Comparison of ENCODE assay signal across 17 cellular contexts in genomic region chr15:74427607-74428441, GRCh38. TPM values are rescaled to one million over a fixed set of nuclear protein-coding genes. Genes with fewer than 3 reads are reported as not detected.
DNase-seq lines count a peak whose midpoint lies in the region; ATAC-seq and TF ChIP-seq lines count a peak whose summit lies in the region.
"Had no signal": no experiment of that assay in that cellular context is flagged by ENCODE, and none has a peak within 500 bp of the region (broad histone marks: within the 10 kb centered on the region; RNA-seq: fewer than 3 reads in every experiment).

No MANE protein-coding gene starts in this region.

- H3K27ac Mint-ChIP-seq in natural killer cell treated with Interleukin-12 subunit alpha and Interleukin-12 subunit beta and Interleukin-15 and Interleukin-18, amount 100 ng/mL, for 72 hours = peak overlapping the region; percentile 26 to 31
- peak overlapping the region in 1 of 2 donors; percentile 59 for H3K27ac Mint-ChIP-seq in natural killer cell
- peak overlapping the region in 1 of 6 donors; percentile 66 for H3K27ac Mint-ChIP-seq in immature natural killer cell

- H3K27me3 Mint-ChIP-seq in natural killer cell treated with Interleukin-12 subunit alpha and Interleukin-12 subunit beta and Interleukin-15 and Interleukin-18, amount 100 ng/mL, for 72 hours = no peaks in the 10 kb centered on the region
- H3K27me3 Mint-ChIP-seq in natural killer cell (ENCODE audit: low read depth in 2 of 2) (no peaks in the 10 kb centered on the region), immature natural killer cell (ENCODE audit: low read depth in 3 of 3) (peaks cover 0 to 2% (median 0%) of the 10 kb centered on the region in 3 donors)
- H3K27me3 Mint-ChIP-seq: activated CD8-positive, alpha-beta memory T cell treated with anti-CD3 and anti-CD28 coated beads, Interleukin-2, amount 10 ng/mL, durations not matched to agents 7 days and 5 days had no signal

- H3K27me3 ChIP-seq in WERI-Rb-1 (ENCODE audit: insufficient read depth, low read depth, severe bottlenecking) = no peaks in the 10 kb centered on the region
- H3K27me3 ChIP-seq: ascending aorta, vagina had no signal

- H3K36me3 ChIP-seq in WERI-Rb-1 = no peaks in the 10 kb centered on the region; the same call in none of the 2 replicates
- H3K36me3 ChIP-seq: ascending aorta, vagina had no signal

- TF ChIP-seq CTCF in natural killer cell (IDR thresholded peaks at IDR 0.05) (no peak), WERI-Rb-1 (IDR thresholded peaks at IDR 0.05; ENCODE audit: low read depth, low read length) (no peak)

- H3K9me3 ChIP-seq in WERI-Rb-1 (ENCODE audit: severe bottlenecking) = no peaks in the 10 kb centered on the region
- H3K9me3 ChIP-seq: ascending aorta, vagina had no signal

- no peaks in the 10 kb centered on the region for H3K9me3 Mint-ChIP-seq in natural killer cell treated with Interleukin-12 subunit alpha and Interleukin-12 subunit beta and Interleukin-15 and Interleukin-18, amount 100 ng/mL, for 72 hours
- no peaks in the 10 kb centered on the region for H3K9me3 Mint-ChIP-seq in natural killer cell
- H3K9me3 Mint-ChIP-seq in immature natural killer cell = no peaks in the 10 kb centered on the region

- H3K36me3 Mint-ChIP-seq in natural killer cell treated with Interleukin-12 subunit alpha and Interleukin-12 subunit beta and Interleukin-15 and Interleukin-18, amount 100 ng/mL, for 72 hours = no peaks in the 10 kb centered on the region
- H3K36me3 Mint-ChIP-seq in natural killer cell (no peaks in the 10 kb centered on the region), immature natural killer cell (peaks cover 0 to 4% (median 3%) of the 10 kb centered on the region in 3 donors)

- intact Hi-C loops in natural killer cell (cut with micrococcal nuclease) = no loop called here

- ATAC-seq in natural killer cell treated with Interleukin-12 subunit alpha and Interleukin-12 subunit beta and Interleukin-15 and Interleukin-18, amount 100 ng/mL, for 72 hours = no peak
- ATAC-seq in natural killer cell = no peak
- ATAC-seq: activated CD8-positive, alpha-beta memory T cell treated with anti-CD3 and anti-CD28 coated beads, Interleukin-2, amount 10 ng/mL, durations not matched to agents 7 days and 5 days had no signal

- H3K4me3 Mint-ChIP-seq in natural killer cell treated with Interleukin-12 subunit alpha and Interleukin-12 subunit beta and Interleukin-15 and Interleukin-18, amount 100 ng/mL, for 72 hours = peak overlapping the region; percentile 38
- H3K4me3 Mint-ChIP-seq in natural killer cell (no peak overlapping the region), immature natural killer cell (no peak overlapping the region)
- H3K4me3 Mint-ChIP-seq: activated CD8-positive, alpha-beta memory T cell treated with anti-CD3 and anti-CD28 coated beads, Interleukin-2, amount 10 ng/mL, durations not matched to agents 7 days and 5 days had no signal

- H3K4me1 Mint-ChIP-seq in natural killer cell treated with Interleukin-12 subunit alpha and Interleukin-12 subunit beta and Interleukin-15 and Interleukin-18, amount 100 ng/mL, for 72 hours (ENCODE audit: low read depth in 2 of 2) = peaks cover 56 to 60% of the 10 kb centered on the region in 2 donors
- peaks cover 18 to 62% of the 10 kb centered on the region in 2 donors for H3K4me1 Mint-ChIP-seq in natural killer cell
- peaks cover 12 to 44% of the 10 kb centered on the region in 2 donors for H3K4me1 Mint-ChIP-seq in immature natural killer cell

- H3K27ac ChIP-seq in WERI-Rb-1 (peak overlapping the region; percentile 91), epithelial cell of prostate (peak overlapping the region; percentile 36)
- H3K27ac ChIP-seq: ascending aorta, vagina had no signal

- no peak for DNase-seq in natural killer cell treated with Interleukin-12 subunit alpha and Interleukin-12 subunit beta and Interleukin-15 and Interleukin-18, amount 100 ng/mL, for 72 hours (ENCODE audit: low spot score)
- DNase-seq in natural killer cell (no peak), WERI-Rb-1 (peak; percentile 93), epithelial cell of prostate (ENCODE audit: low read depth, low spot score) (no peak), NCI-H1930 (lab: John Stamatoyannopoulos, UW) (no peak), cortex of kidney (lab: John Stamatoyannopoulos, UW) (no peak), immature natural killer cell (no peak), anterior cingulate cortex (lab: John Stamatoyannopoulos, UW) (no peak)
- DNase-seq: activated CD8-positive, alpha-beta memory T cell treated with anti-CD3 and anti-CD28 coated beads, Interleukin-2, amount 10 ng/mL, durations not matched to agents 7 days and 5 days; DND-41; effector memory CD4-positive, alpha-beta T cell; foreskin melanocyte; NCI-H1436; NCI-H526; stimulated activated CD4-positive, alpha-beta T cell treated with anti-CD3 and anti-CD28 coated beads, Interleukin-15, amount 100 ng/mL, for 24 hours had no signal

- no peak overlapping the region for H3K4me3 ChIP-seq in WERI-Rb-1 (ENCODE audit: low read depth, low read length)
- H3K4me3 ChIP-seq: ascending aorta, vagina had no signal

RNA-seq across cellular contexts. Expression of gene SEMA7A, which starts 5.9 kb away (rescaled TPM):
- 10 to 100 TPM; 32.1 to 40.8 TPM for total RNA-seq in natural killer cell treated with Interleukin-12 subunit alpha and Interleukin-12 subunit beta and Interleukin-15 and Interleukin-18, amount 100 ng/mL, for 72 hours
- 10 to 100 TPM in 1 of 3 donors, 1 to 10 TPM in 2; 4.7 to 46.2 (median 9.0) TPM for total RNA-seq in natural killer cell
- 1 to 10 TPM in 1 of 3 donors, under 1 TPM in 1, not detected in 1; 0.90 to 3.7 TPM for polyA plus RNA-seq in immature natural killer cell

RNA-seq across cellular contexts. Expression of gene UBL7, which starts 33.1 kb away (rescaled TPM):
- total RNA-seq in natural killer cell treated with Interleukin-12 subunit alpha and Interleukin-12 subunit beta and Interleukin-15 and Interleukin-18, amount 100 ng/mL, for 72 hours = 10 to 100 TPM; 34.3 to 38.9 TPM
- total RNA-seq in natural killer cell = 10 to 100 TPM; 25.1 to 38.7 (median 29.0) TPM
- polyA plus RNA-seq in immature natural killer cell = 100 to 1,000 TPM; 110 to 163 (median 128) TPM
